ENCODE assay signal across 9 cellular contexts in genomic region chr2:212940816-212941215, GRCh38.
DNase-seq lines count a peak whose midpoint lies in the region; ATAC-seq, FAIRE-seq and TF ChIP-seq lines count a peak whose summit lies in the region.
"Had no signal": no experiment of that assay in that cellular context is flagged by ENCODE, and none has a peak within 500 bp of the region (broad histone marks: within the 10 kb centered on the region; RNA-seq: fewer than 3 reads in every experiment).

No MANE protein-coding gene starts in this region.

- no peaks in the 10 kb centered on the region for H3K23me2 ChIP-seq in H9 (ENCODE audit: insufficient read length, low read depth, low read length, poor library complexity, severe bottlenecking)

- H3K9me3 ChIP-seq in H9 (ENCODE audit: control insufficient read depth, low read depth, low read length) (no peaks in the 10 kb centered on the region), endothelial cell of umbilical vein (replicated peaks; ENCODE audit: control insufficient read depth, insufficient read depth, low read length) (no peaks in the 10 kb centered on the region), neuronal stem cell (replicated peaks in 1 of 2; ENCODE audit: control insufficient read depth in 2 of 2, insufficient read depth in 1 of 2, low read depth in 1 of 2, low read length in 2 of 2) (no peaks in the 10 kb centered on the region)
- H3K9me3 ChIP-seq in naive thymus-derived CD4-positive, alpha-beta T cell (ENCODE audit: control insufficient read depth in 2 of 3, low read length in 3 of 3) = no peaks in the 10 kb centered on the region

- TF ChIP-seq CTCF in H9 (conservative IDR thresholded peaks at IDR 0.05) (no peak), endothelial cell of umbilical vein (IDR thresholded peaks at IDR 0.05; ENCODE audit: extremely low read depth in 1 of 2, insufficient read depth in 1 of 2, low read depth in 1 of 2, low read length in 2 of 2) (no peak)

- H4K8ac ChIP-seq in H9 (replicated peaks; ENCODE audit: insufficient read length, low read depth, low read length) (no peak overlapping the region), neuronal stem cell (ENCODE audit: low read depth, low read length) (no peak overlapping the region)

- no peak overlapping the region for H2BK20ac ChIP-seq in H9 (ENCODE audit: low read depth, low read length, poor library complexity, severe bottlenecking)

- H3K4me3 ChIP-seq in endothelial cell of umbilical vein (replicated peaks in 1 of 3; ENCODE audit: insufficient read depth in 1 of 3, low read depth in 1 of 3, low read length in 3 of 3) = no peak overlapping the region
- H3K4me3 ChIP-seq in neuronal stem cell (ENCODE audit: low read length in 2 of 2) = no peak overlapping the region
- no peak overlapping the region for H3K4me3 ChIP-seq in naive thymus-derived CD4-positive, alpha-beta T cell (ENCODE audit: low read length)

- ATAC-seq in GM18505 (IDR thresholded peaks at IDR 0.05; ENCODE audit: unreplicated experiment) = no peak
- ATAC-seq in naive thymus-derived CD4-positive, alpha-beta T cell = no peak
- no peak for ATAC-seq in natural killer cell treated with Interleukin-12 subunit alpha and Interleukin-12 subunit beta and Interleukin-15 and Interleukin-18, amount 100 ng/mL, for 72 hours

- no CpG with 5 or more reads among the region's 2 CpGs for WGBS in H9 (ENCODE audit: extremely low coverage, insufficient read length, low lambda C conversion rate)
- no CpG with 5 or more reads among the region's 2 CpGs for WGBS in neuronal stem cell (ENCODE audit: extremely low coverage in 2 of 2, insufficient read length in 2 of 2, insufficient replicate concordance in 1 of 2), 2 donors

- H3K4me3 Mint-ChIP-seq in H9 = no peak overlapping the region
- no peak overlapping the region for H3K4me3 Mint-ChIP-seq in naive thymus-derived CD4-positive, alpha-beta T cell
- H3K4me3 Mint-ChIP-seq in natural killer cell treated with Interleukin-12 subunit alpha and Interleukin-12 subunit beta and Interleukin-15 and Interleukin-18, amount 100 ng/mL, for 72 hours = no peak overlapping the region
- H3K4me3 Mint-ChIP-seq: IgD-negative memory B cell had no signal

- H3K79me2 ChIP-seq in H9 (ENCODE audit: insufficient read depth, low read length) (no peaks in the 10 kb centered on the region), endothelial cell of umbilical vein (ENCODE audit: control insufficient read depth, insufficient read depth, low read length) (no peaks in the 10 kb centered on the region)

- no peak overlapping the region for H2AFZ ChIP-seq in H9 (ENCODE audit: low read length)
- no peak overlapping the region for H2AFZ ChIP-seq in endothelial cell of umbilical vein (ENCODE audit: low read depth, low read length)
- peak overlapping the region; percentile 67 for H2AFZ ChIP-seq in neuronal stem cell (ENCODE audit: low read length)

- no peaks in the 10 kb centered on the region for H3K9me1 ChIP-seq in endothelial cell of umbilical vein (replicated peaks; ENCODE audit: control insufficient read depth, extremely low read depth, insufficient read depth, low read length)

- dilution Hi-C loops in endothelial cell of umbilical vein (cut with MboI; ENCODE audit: extremely low pct_ligation_motif_present, low sequenced_read_pairs) = no loop called here

- no peak for FAIRE-seq in endothelial cell of umbilical vein (lab: Jason Lieb, UNC)

- no peaks in the 10 kb centered on the region for H3K9me3 Mint-ChIP-seq in H9
- peaks cover 0 to 5% (median 0%) of the 10 kb centered on the region in 11 donors for H3K9me3 Mint-ChIP-seq in naive thymus-derived CD4-positive, alpha-beta T cell
- H3K9me3 Mint-ChIP-seq in natural killer cell treated with Interleukin-12 subunit alpha and Interleukin-12 subunit beta and Interleukin-15 and Interleukin-18, amount 100 ng/mL, for 72 hours = no peaks in the 10 kb centered on the region
- H3K9me3 Mint-ChIP-seq: IgD-negative memory B cell had no signal

- H2BK5ac ChIP-seq in H9 (ENCODE audit: insufficient read length, low read length) (no peak overlapping the region), neuronal stem cell (ENCODE audit: low read length) (no peak overlapping the region)

- H2AK5ac ChIP-seq in H9 (ENCODE audit: insufficient read length, low read length) = no peak overlapping the region
- H2AK5ac ChIP-seq in neuronal stem cell (ENCODE audit: low read depth, low read length) = no peak overlapping the region

- H3K56ac ChIP-seq in H9 (ENCODE audit: insufficient read length, low read depth, low read length) = no peak overlapping the region

- H3K36me3 Mint-ChIP-seq in H9 (ENCODE audit: insufficient read depth in 1 of 3, low read depth in 3 of 3) = no peaks in the 10 kb centered on the region; a peak in 1 of 7 replicates
- no peaks in the 10 kb centered on the region for H3K36me3 Mint-ChIP-seq in naive thymus-derived CD4-positive, alpha-beta T cell
- peaks cover 6% of the 10 kb centered on the region for H3K36me3 Mint-ChIP-seq in natural killer cell treated with Interleukin-12 subunit alpha and Interleukin-12 subunit beta and Interleukin-15 and Interleukin-18, amount 100 ng/mL, for 72 hours

- H3K79me1 ChIP-seq in H9 (ENCODE audit: insufficient read depth, low read depth, low read length, poor library complexity, severe bottlenecking) (no peaks in the 10 kb centered on the region), neuronal stem cell (ENCODE audit: low read depth, low read length) (no peaks in the 10 kb centered on the region)

- CTCF ChIA-PET in endothelial cell of umbilical vein (lab: Charles Lee) = interaction anchor here (1.1 to 1.3 kb wide), 2 partner anchors 9 to 17 kb away, joined by 4 to 5 read pairs; no protein-coding TSS in a partner anchor
- CTCF ChIA-PET in naive thymus-derived CD4-positive, alpha-beta T cell (lab: Charles Lee) = no interaction called here

- no peak overlapping the region for H3K18ac ChIP-seq in H9 (ENCODE audit: insufficient read length, low read depth, low read length)
- H3K18ac ChIP-seq in neuronal stem cell (ENCODE audit: low read length) = no peak overlapping the region

- H3K14ac ChIP-seq in H9 (ENCODE audit: insufficient read depth, low read length) = no peak overlapping the region
- H3K14ac ChIP-seq in neuronal stem cell (ENCODE audit: low read length) = no peak overlapping the region

- H3K9ac ChIP-seq in H9 (ENCODE audit: extremely low read depth, insufficient read length, low read length) (no peak overlapping the region), endothelial cell of umbilical vein (replicated peaks; ENCODE audit: extremely low read depth, insufficient read depth, low read length) (no peak overlapping the region), neuronal stem cell (ENCODE audit: low read depth, low read length, poor library complexity) (no peak overlapping the region)

- peak overlapping the region; percentile 78 for H3K27ac ChIP-seq in H9 (ENCODE audit: insufficient read length, low read depth, low read length)
- H3K27ac ChIP-seq in endothelial cell of umbilical vein (ENCODE audit: insufficient read depth, low read depth, low read length) = no peak overlapping the region
- no peak overlapping the region for H3K27ac ChIP-seq in neuronal stem cell (replicated peaks; ENCODE audit: low read length)
- H3K27ac ChIP-seq in naive thymus-derived CD4-positive, alpha-beta T cell (ENCODE audit: low read depth, low read length) = no peak overlapping the region

- no TSS peak for BruUV-seq in endothelial cell of umbilical vein (replicated peaks; lab: Mats Ljungman, UMichigan)

- no peaks in the 10 kb centered on the region for H3K27me3 Mint-ChIP-seq in H9 (ENCODE audit: low read depth)
- H3K27me3 Mint-ChIP-seq in naive thymus-derived CD4-positive, alpha-beta T cell = peaks cover 0 to 5% (median 0%) of the 10 kb centered on the region in 5 donors
- no peaks in the 10 kb centered on the region for H3K27me3 Mint-ChIP-seq in natural killer cell treated with Interleukin-12 subunit alpha and Interleukin-12 subunit beta and Interleukin-15 and Interleukin-18, amount 100 ng/mL, for 72 hours

- H2BK15ac ChIP-seq in H9 (ENCODE audit: low read depth, low read length) (no peak overlapping the region), neuronal stem cell (ENCODE audit: low read length) (no peak overlapping the region)

- H3K4me1 Mint-ChIP-seq in H9 = peaks cover 32 to 34% of the 10 kb centered on the region in 2 experiments
- no peaks in the 10 kb centered on the region for H3K4me1 Mint-ChIP-seq in naive thymus-derived CD4-positive, alpha-beta T cell
- peaks cover 0 to 10% of the 10 kb centered on the region in 2 donors for H3K4me1 Mint-ChIP-seq in natural killer cell treated with Interleukin-12 subunit alpha and Interleukin-12 subunit beta and Interleukin-15 and Interleukin-18, amount 100 ng/mL, for 72 hours (ENCODE audit: low read depth in 2 of 2)

- no peak overlapping the region for H3K4ac ChIP-seq in H9 (ENCODE audit: low read depth, low read length)
- H3K4ac ChIP-seq in neuronal stem cell (ENCODE audit: low read length) = no peak overlapping the region

- H3K4me1 ChIP-seq in H9 (ENCODE audit: insufficient read depth, low read length) = peaks cover 10% of the 10 kb centered on the region; the same call in 1 of the 2 replicates
- H3K4me1 ChIP-seq in endothelial cell of umbilical vein (ENCODE audit: control insufficient read depth, extremely low read depth, insufficient read depth, low read length) = no peaks in the 10 kb centered on the region
- peaks cover 11 to 16% of the 10 kb centered on the region in 2 donors for H3K4me1 ChIP-seq in neuronal stem cell (ENCODE audit: control insufficient read depth in 2 of 2, insufficient read depth in 1 of 2, low read depth in 1 of 2, low read length in 2 of 2)
- H3K4me1 ChIP-seq in naive thymus-derived CD4-positive, alpha-beta T cell (ENCODE audit: control insufficient read depth in 2 of 2, insufficient read depth in 2 of 2, low read length in 2 of 2) = no peaks in the 10 kb centered on the region

- H3K23ac ChIP-seq in H9 (ENCODE audit: insufficient read length, low read depth, low read length) (no peak overlapping the region), neuronal stem cell (ENCODE audit: low read depth, low read length, poor library complexity) (no peak overlapping the region)

- intact Hi-C loops in endothelial cell of umbilical vein (cut with micrococcal nuclease) = no loop called here
- intact Hi-C loops in naive thymus-derived CD4-positive, alpha-beta T cell (cut with micrococcal nuclease) = no loop called here

- no peak for TF ChIP-seq POLR2A in endothelial cell of umbilical vein (IDR thresholded peaks at IDR 0.05; ENCODE audit: low read depth, low read length)
- no peak for TF ChIP-seq POLR2A in GM18505 (IDR thresholded peaks at IDR 0.05; ENCODE audit: borderline replicate concordance, extremely low read depth, insufficient read depth, insufficient read length)

- H2BK12ac ChIP-seq in H9 (ENCODE audit: insufficient read length, low read depth, low read length) (no peak overlapping the region), neuronal stem cell (ENCODE audit: low read length) (no peak overlapping the region)

- H3K27ac Mint-ChIP-seq in H9 = peak overlapping the region; percentile 60 to 84 (median 73); a peak in 5 of 7 replicates
- H3K27ac Mint-ChIP-seq in naive thymus-derived CD4-positive, alpha-beta T cell = no peak overlapping the region
- no peak overlapping the region for H3K27ac Mint-ChIP-seq in natural killer cell treated with Interleukin-12 subunit alpha and Interleukin-12 subunit beta and Interleukin-15 and Interleukin-18, amount 100 ng/mL, for 72 hours

- no peaks in the 10 kb centered on the region for H4K20me1 ChIP-seq in H9 (ENCODE audit: control insufficient read depth, insufficient read depth, insufficient read length)
- no peaks in the 10 kb centered on the region for H4K20me1 ChIP-seq in endothelial cell of umbilical vein (replicated peaks; ENCODE audit: control insufficient read depth, extremely low read depth, insufficient read depth, low read length)

- H3K27me3 ChIP-seq in H9 (ENCODE audit: insufficient read depth, low read length) (no peaks in the 10 kb centered on the region), endothelial cell of umbilical vein (ENCODE audit: control insufficient read depth in 2 of 2, insufficient read depth in 2 of 2, low read length in 2 of 2) (no peaks in the 10 kb centered on the region), neuronal stem cell (ENCODE audit: control insufficient read depth in 3 of 3, insufficient read depth in 3 of 3, low read depth in 1 of 3, low read length in 3 of 3) (no peaks in the 10 kb centered on the region)
- no peaks in the 10 kb centered on the region for H3K27me3 ChIP-seq in naive thymus-derived CD4-positive, alpha-beta T cell (ENCODE audit: control insufficient read depth in 2 of 2, insufficient read depth in 2 of 2, low read length in 2 of 2)

- H3K36me3 ChIP-seq in endothelial cell of umbilical vein (ENCODE audit: control insufficient read depth in 2 of 2, extremely low read depth in 1 of 2, insufficient read depth in 2 of 2, low read length in 2 of 2) (no peaks in the 10 kb centered on the region), neuronal stem cell (replicated peaks in 1 of 2; ENCODE audit: control insufficient read depth in 2 of 2, insufficient read depth in 2 of 2, low read length in 2 of 2) (no peaks in the 10 kb centered on the region)
- no peaks in the 10 kb centered on the region for H3K36me3 ChIP-seq in naive thymus-derived CD4-positive, alpha-beta T cell (ENCODE audit: control insufficient read depth in 2 of 3, insufficient read depth in 3 of 3, low read length in 3 of 3)

- no peak overlapping the region for H4K5ac ChIP-seq in H9 (ENCODE audit: insufficient read length, low read depth, low read length)

- H3T11ph ChIP-seq in H9 (ENCODE audit: low read length) = no peak overlapping the region

- H4K91ac ChIP-seq in H9 (ENCODE audit: insufficient read length, low read depth, low read length) (no peak overlapping the region), neuronal stem cell (ENCODE audit: low read depth, low read length, poor library complexity) (no peak overlapping the region)

- DNase-seq in H9 (peak; percentile 70), NCI-H446 (lab: John Stamatoyannopoulos, UW) (peak; percentile 34 to 74), endothelial cell of umbilical vein (ENCODE audit: low read depth, low spot score) (peak; percentile 15), neuronal stem cell (ENCODE audit: low spot score) (peak; percentile 58), amniotic stem cell (lab: John Stamatoyannopoulos, UW) (no peak)
- DNase-seq in naive thymus-derived CD4-positive, alpha-beta T cell = no peak
- DNase-seq in natural killer cell treated with Interleukin-12 subunit alpha and Interleukin-12 subunit beta and Interleukin-15 and Interleukin-18, amount 100 ng/mL, for 72 hours (ENCODE audit: low spot score) = no peak

- H2BK120ac ChIP-seq in H9 (ENCODE audit: low read depth, low read length, poor library complexity, severe bottlenecking) = no peak overlapping the region
- H2BK120ac ChIP-seq in neuronal stem cell (ENCODE audit: low read depth, low read length) = no peak overlapping the region

- POLR2A ChIA-PET in endothelial cell of umbilical vein (lab: Charles Lee) = no interaction called here
- POLR2A ChIA-PET in naive thymus-derived CD4-positive, alpha-beta T cell (lab: Charles Lee) = no interaction called here

- peak overlapping the region; percentile 12 for H3K4me2 ChIP-seq in H9 (ENCODE audit: insufficient read depth, insufficient read length, low read length)
- no peak overlapping the region for H3K4me2 ChIP-seq in endothelial cell of umbilical vein (ENCODE audit: insufficient read depth, low read length)
- H3K4me2 ChIP-seq in neuronal stem cell (ENCODE audit: insufficient read depth, low read length, poor library complexity, severe bottlenecking) = no peak overlapping the region

Comparison
In these comparisons a context has a peak if more than half of its experiments do, and no peak if none do; other contexts are left out.
1. DNase-seq: peak in H9 (single experiment), NCI-H446 (2 of 2), endothelial cell of umbilical vein (single experiment) and neuronal stem cell (single experiment); none in naive thymus-derived CD4-positive, alpha-beta T cell (0 of 9), amniotic stem cell (single experiment) and natural killer cell treated with Interleukin-12 subunit alpha and Interleukin-12 subunit beta and Interleukin-15 and Interleukin-18, amount 100 ng/mL, for 72 hours (single experiment).
2. H3K27ac Mint-ChIP-seq: peak in H9 (3 of 3); none in naive thymus-derived CD4-positive, alpha-beta T cell (0 of 9) and natural killer cell treated with Interleukin-12 subunit alpha and Interleukin-12 subunit beta and Interleukin-15 and Interleukin-18, amount 100 ng/mL, for 72 hours (0 of 2).